In genomic region chr1:108624069-108624468, GRCh38 we compare ENCODE assay signal across 26 cellular contexts. TPM values are rescaled to one million over a fixed set of nuclear protein-coding genes. Genes with fewer than 3 reads are reported as not detected.
DNase-seq lines count a peak whose midpoint lies in the region; ATAC-seq and TF ChIP-seq lines count a peak whose summit lies in the region.
"Had no signal": no experiment of that assay in that cellular context is flagged by ENCODE, and none has a peak within 500 bp of the region (broad histone marks: within the 10 kb centered on the region; RNA-seq: fewer than 3 reads in every experiment).

No MANE protein-coding gene starts in this region.

- H3K27me3 Mint-ChIP-seq in progenitor cell of endocrine pancreas: no peaks in the 10 kb centered on the region
- H3K27me3 Mint-ChIP-seq: CD4-positive, alpha-beta memory T cell had no signal

- no peaks in the 10 kb centered on the region for H3K36me3 Mint-ChIP-seq in progenitor cell of endocrine pancreas (ENCODE audit: insufficient read depth)

- H3K27me3 ChIP-seq in right atrium auricular region (no peaks in the 10 kb centered on the region), heart right ventricle (no peaks in the 10 kb centered on the region), BE2C (no peaks in the 10 kb centered on the region), MG63 (no peaks in the 10 kb centered on the region)
- H3K27me3 ChIP-seq: SJCRH30 had no signal

- no peaks in the 10 kb centered on the region for H3K36me3 ChIP-seq in right atrium auricular region
- peaks cover 0 to 56% (median 0%) of the 10 kb centered on the region in 9 donors for H3K36me3 ChIP-seq in heart right ventricle
- no peaks in the 10 kb centered on the region for H3K36me3 ChIP-seq in BE2C
- peaks cover 10% of the 10 kb centered on the region for H3K36me3 ChIP-seq in MG63
- H3K36me3 ChIP-seq: SJCRH30 had no signal

- TF ChIP-seq CTCF in right atrium auricular region (IDR thresholded peaks at IDR 0.05) (no peak), VCaP (conservative IDR thresholded peaks at IDR 0.05) (no peak), heart right ventricle (IDR thresholded peaks at IDR 0.05) (no peak), progenitor cell of endocrine pancreas (IDR thresholded peaks at IDR 0.05; ENCODE audit: unreplicated experiment) (no peak), BE2C (IDR thresholded peaks at IDR 0.05; ENCODE audit: low read depth, low read length) (no peak)

- H3K27ac Mint-ChIP-seq in progenitor cell of endocrine pancreas: peak overlapping the region; percentile 60

- no peaks in the 10 kb centered on the region for H3K9me3 ChIP-seq in right atrium auricular region
- H3K9me3 ChIP-seq in heart right ventricle: no peaks in the 10 kb centered on the region
- no peaks in the 10 kb centered on the region for H3K9me3 ChIP-seq in BE2C
- no peaks in the 10 kb centered on the region for H3K9me3 ChIP-seq in MG63
- H3K9me3 ChIP-seq: A549, SJCRH30 had no signal

- ATAC-seq in Right ventricle myocardium superior (ENCODE audit: poor library complexity) (peak; percentile 79), heart right ventricle (peak in 5 of 8 donors; percentile 44 to 88 (median 65))
- ATAC-seq: A549, SK-N-SH treated with all-trans-retinoic acid at 6 μM for 48 hours had no signal

- H3K9me3 Mint-ChIP-seq in progenitor cell of endocrine pancreas (ENCODE audit: low read depth): no peaks in the 10 kb centered on the region
- H3K9me3 Mint-ChIP-seq: CD4-positive, alpha-beta memory T cell had no signal

- H3K4me3 Mint-ChIP-seq in progenitor cell of endocrine pancreas (ENCODE audit: low read depth): no peak overlapping the region
- H3K4me3 Mint-ChIP-seq: CD4-positive, alpha-beta memory T cell had no signal

- 54 to 67% methylated on average over 1 of the region's 1 CpG for WGBS in heart right ventricle, 2 donors

- no peak overlapping the region for H3K4me3 ChIP-seq in right atrium auricular region
- H3K4me3 ChIP-seq in heart right ventricle: no peak overlapping the region
- no peak overlapping the region for H3K4me3 ChIP-seq in BE2C (ENCODE audit: low read depth, low read length)
- H3K4me3 ChIP-seq in MG63: no peak overlapping the region
- H3K4me3 ChIP-seq: A549, SJCRH30 had no signal

- peaks cover 14% of the 10 kb centered on the region for H3K4me1 Mint-ChIP-seq in progenitor cell of endocrine pancreas (ENCODE audit: low read depth)

- DNase-seq in Right ventricle myocardium superior (no peak), right atrium auricular region (ENCODE audit: low spot score) (no peak), heart right ventricle (no peak), progenitor cell of endocrine pancreas (ENCODE audit: low spot score, unreplicated experiment) (no peak), BE2C (no peak), MG63 (no peak)
- DNase-seq in activated CD8-positive, alpha-beta memory T cell treated with anti-CD3 and anti-CD28 coated beads, Interleukin-2, amount 50 U/mL, for 48 hours: no peak
- DNase-seq: AML-193; CD4-positive, alpha-beta memory T cell; COR-L47; DMS53; H7; KBM-7; NCI-H1048; NCI-H1417; NCI-H1694 treated with DMSO at 0.1 percent for 48 hours; NCI-H2081; NCI-H2227 treated with DMSO at 0.1 percent for 48 hours; NCI-H526 treated with DMSO at 0.1 percent for 48 hours; SJCRH30 had no signal

- intact Hi-C loops in Right ventricle myocardium superior (cut with DNase I): no loop called here
- intact Hi-C loops in heart right ventricle (cut with DNase I): no loop called here

- no peaks in the 10 kb centered on the region for H3K4me1 ChIP-seq in right atrium auricular region
- H3K4me1 ChIP-seq in heart right ventricle: peaks cover 0 to 4% (median 0%) of the 10 kb centered on the region in 9 donors
- H3K4me1 ChIP-seq in BE2C: no peaks in the 10 kb centered on the region; the same call in 1 of the 2 replicates
- H3K4me1 ChIP-seq: A549, SJCRH30 had no signal

- H3K27ac ChIP-seq in right atrium auricular region (no peak overlapping the region), VCaP (peak overlapping the region; percentile 59), heart right ventricle (no peak overlapping the region)
- H3K27ac ChIP-seq: A549, SJCRH30 had no signal

RNA-seq across cellular contexts. Expression of gene HENMT1, which starts 36.8 kb away (rescaled TPM):
- total RNA-seq in Right ventricle myocardium superior (1.0 TPM), right atrium auricular region (under 1 TPM; 0.41 to 0.55 TPM), heart right ventricle (1 to 10 TPM in 5 of 10 donors, under 1 TPM in 5; 0.36 to 3.0 (median 1.3) TPM), progenitor cell of endocrine pancreas (5.9 and 9.1 TPM in 2 replicates)
- polyA plus RNA-seq in heart right ventricle: 1 to 10 TPM in 1 of 2 donors, under 1 TPM in 1; 0.66 to 1.2 TPM
- polyA plus RNA-seq in BE2C (2012; ENCODE audit: insufficient read depth, insufficient read length, low read depth): not detected
- total RNA-seq in MG63 (2014; rRNA removed; shearing (Covaris generic); ENCODE audit: low replicate concordance): 12.3 and 20.2 TPM in 2 replicates
- total RNA-seq: Daoy, G401, HT1080, SJCRH30 had no signal
